In genomic region chr5:171997011-171997410, GRCh38 we compare ENCODE assay signal across 14 cellular contexts.
"Had no signal": no experiment of that assay in that cellular context is flagged by ENCODE, and none has a peak within 500 bp of the region (broad histone marks: within the 10 kb centered on the region; RNA-seq: fewer than 3 reads in every experiment).

No MANE protein-coding gene starts in this region.

- H3K9me3 ChIP-seq: ascending aorta, right atrium auricular region, suprapubic skin had no signal

- H3K27ac ChIP-seq: ascending aorta, right atrium auricular region, skin epidermis, suprapubic skin had no signal

- DNase-seq: activated naive CD4-positive, alpha-beta T cell treated with anti-CD3 and anti-CD28 coated beads, Interleukin-2, amount 10 ng/mL, durations not matched to agents 7 days and 5 days; nucleus accumbens; posterior cingulate gyrus; stimulated activated CD4-positive, alpha-beta T cell treated with anti-CD3 and anti-CD28 coated beads, Interleukin-4, amount 100 ng/mL, for 24 hours; stimulated activated naive CD8-positive, alpha-beta T cell treated with anti-CD3 and anti-CD28 coated beads, Interleukin-15, Interleukin-2, amounts not matched to agents 100 U/mL and 50 U/mL, for 24 hours had no signal

- H3K36me3 Mint-ChIP-seq: natural killer cell treated with Interleukin-12 subunit alpha and Interleukin-12 subunit beta and Interleukin-15 and Interleukin-18, amount 100 ng/mL, for 72 hours had no signal

- ATAC-seq: activated CD4-positive, CD25-positive, alpha-beta regulatory T cell treated with anti-CD3 and anti-CD28 coated beads, Interleukin-2, amount 50 U/mL, for 24 hours; esophagus mucosa; natural killer cell treated with Interleukin-12 subunit alpha and Interleukin-12 subunit beta and Interleukin-15 and Interleukin-18, amount 100 ng/mL, for 72 hours; stimulated activated naive CD8-positive, alpha-beta T cell treated with anti-CD3 and anti-CD28 coated beads, Interleukin-15, Interleukin-2, amounts not matched to agents 100 U/mL and 50 U/mL, for 24 hours had no signal

- H3K4me3 ChIP-seq: ascending aorta, right atrium auricular region, skin epidermis, suprapubic skin had no signal

- H3K27ac Mint-ChIP-seq: activated naive CD4-positive, alpha-beta T cell treated with anti-CD3 and anti-CD28 coated beads, Interleukin-2, amount 10 ng/mL, durations not matched to agents 7 days and 5 days; natural killer cell treated with Interleukin-12 subunit alpha and Interleukin-12 subunit beta and Interleukin-15 and Interleukin-18, amount 100 ng/mL, for 72 hours; T-helper 2 cell treated with Interferon-gamma antibody and Interleukin-4, amounts not matched to agents 5 μg/mL and 100 μg/mL, for 36 hours; type B pancreatic cell had no signal

- H3K27me3 ChIP-seq: ascending aorta, right atrium auricular region, suprapubic skin had no signal

- H3K27me3 Mint-ChIP-seq: activated naive CD4-positive, alpha-beta T cell treated with anti-CD3 and anti-CD28 coated beads, Interleukin-2, amount 10 ng/mL, durations not matched to agents 7 days and 5 days; natural killer cell treated with Interleukin-12 subunit alpha and Interleukin-12 subunit beta and Interleukin-15 and Interleukin-18, amount 100 ng/mL, for 72 hours; type B pancreatic cell had no signal

- H3K9me3 Mint-ChIP-seq: activated naive CD4-positive, alpha-beta T cell treated with anti-CD3 and anti-CD28 coated beads, Interleukin-2, amount 10 ng/mL, durations not matched to agents 7 days and 5 days; natural killer cell treated with Interleukin-12 subunit alpha and Interleukin-12 subunit beta and Interleukin-15 and Interleukin-18, amount 100 ng/mL, for 72 hours; T-helper 2 cell treated with Interferon-gamma antibody and Interleukin-4, amounts not matched to agents 5 μg/mL and 100 μg/mL, for 36 hours; type B pancreatic cell had no signal

- H3K4me3 Mint-ChIP-seq: activated naive CD4-positive, alpha-beta T cell treated with anti-CD3 and anti-CD28 coated beads, Interleukin-2, amount 10 ng/mL, durations not matched to agents 7 days and 5 days; natural killer cell treated with Interleukin-12 subunit alpha and Interleukin-12 subunit beta and Interleukin-15 and Interleukin-18, amount 100 ng/mL, for 72 hours; T-helper 2 cell treated with Interferon-gamma antibody and Interleukin-4, amounts not matched to agents 5 μg/mL and 100 μg/mL, for 36 hours; type B pancreatic cell had no signal
